1 cellular context compared by ENCODE assay signal in the genomic region with DNA sequence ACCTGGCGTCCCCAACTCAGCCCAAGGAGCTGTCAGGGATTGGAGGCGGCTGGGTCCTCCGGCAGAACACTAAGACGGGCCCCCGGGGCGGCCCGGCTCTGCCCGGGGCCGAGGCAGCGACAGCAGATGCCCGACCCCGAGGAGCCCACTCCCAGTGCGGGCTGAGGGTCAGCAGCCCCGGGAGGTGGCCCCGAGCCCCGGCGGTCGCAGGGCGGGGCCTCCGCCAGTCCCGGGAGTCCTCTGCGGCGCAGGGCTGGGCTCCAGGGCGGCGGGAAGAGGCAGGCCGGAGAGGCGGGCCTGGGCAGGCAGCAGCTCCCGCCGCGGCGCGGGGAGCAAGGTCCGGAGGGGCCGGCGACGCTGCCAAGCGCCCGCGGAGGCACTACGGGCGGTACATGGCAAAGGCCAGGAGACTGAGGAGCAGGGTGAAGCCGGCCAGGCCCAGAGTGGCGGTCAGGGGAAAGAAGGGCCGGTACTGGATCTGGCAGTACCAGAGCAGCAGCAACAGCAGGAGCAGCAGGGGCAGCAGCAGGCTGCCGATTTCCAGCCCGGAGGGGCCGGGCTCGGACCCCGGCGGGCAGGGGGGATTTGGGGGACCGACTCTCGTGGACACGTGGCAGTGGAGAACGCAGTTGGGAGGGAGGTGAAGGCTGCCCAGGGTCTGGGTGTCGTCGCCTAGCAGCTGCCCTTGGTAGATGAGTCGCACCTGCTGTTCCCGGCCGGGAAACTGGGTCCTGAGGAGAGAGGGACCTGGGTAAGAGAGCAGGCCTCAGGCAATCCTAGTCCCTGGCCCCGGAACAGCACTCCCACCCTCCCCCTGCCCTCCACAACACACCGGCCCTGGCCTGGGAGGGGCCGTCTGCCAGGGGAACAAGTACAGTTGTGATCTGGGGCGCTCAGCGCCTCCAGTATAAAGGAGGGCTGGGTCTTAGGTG.
TF ChIP-seq lines count a peak whose summit lies in the region.

No MANE protein-coding gene starts in this region.

TF ChIP-seq in endothelial cell of umbilical vein, 7 proteins besides CTCF, POLR2A, EP300 and RAD21:
- TF ChIP-seq FOS (IDR thresholded peaks at IDR 0.05; ENCODE audit: borderline replicate concordance, insufficient read depth, low read length) (no peak), GATA2 (IDR thresholded peaks at IDR 0.05; ENCODE audit: insufficient read depth, insufficient read length, low read depth, low read length) (no peak), EZH2 (IDR thresholded peaks at IDR 0.05; ENCODE audit: borderline replicate concordance, low read depth, low read length, severe bottlenecking) (no peak), POLR2AphosphoS5 (IDR thresholded peaks at IDR 0.05; ENCODE audit: insufficient read depth, low read depth, low read length) (no peak), JUN (IDR thresholded peaks at IDR 0.05; ENCODE audit: borderline replicate concordance, insufficient read depth, insufficient read length, low read depth) (no peak), MYC (IDR thresholded peaks at IDR 0.05; ENCODE audit: low read depth, low read length) (no peak)
- TF ChIP-seq, protein P1, sequence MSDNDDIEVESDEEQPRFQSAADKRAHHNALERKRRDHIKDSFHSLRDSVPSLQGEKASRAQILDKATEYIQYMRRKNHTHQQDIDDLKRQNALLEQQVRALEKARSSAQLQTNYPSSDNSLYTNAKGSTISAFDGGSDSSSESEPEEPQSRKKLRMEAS (IDR thresholded peaks at IDR 0.05; ENCODE audit: insufficient read depth, insufficient read length) = no peak
TF ChIP-seq in endothelial cell of umbilical vein: peak in this region for 0.
